Comparison of ENCODE assay signal across 11 cellular contexts in genomic region chr10:15083674-15084501, GRCh38. TPM values are rescaled to one million over a fixed set of nuclear protein-coding genes. Genes with fewer than 3 reads are reported as not detected.
A peak's percentile ranks its signal among the peaks of the same experiment; 100 is the strongest.
DNase-seq lines count a peak whose midpoint lies in the region; ATAC-seq and TF ChIP-seq lines count a peak whose summit lies in the region.
"Had no signal": no experiment of that assay in that cellular context is flagged by ENCODE, and none has a peak within 500 bp of the region (broad histone marks: within the 10 kb centered on the region; RNA-seq: fewer than 3 reads in every experiment).

No MANE protein-coding gene starts in this region.

- no peaks in the 10 kb centered on the region for H3K36me3 Mint-ChIP-seq in CD4-positive, alpha-beta memory T cell
- H3K36me3 Mint-ChIP-seq in WTC11 = peaks cover 2% of the 10 kb centered on the region; the same call in 1 of the 2 replicates

- CTCF ChIA-PET in CD4-positive, alpha-beta memory T cell (lab: Charles Lee; ENCODE audit: partially characterized antibody) = interaction anchor here (1.0 to 1.2 kb wide), 2 partner anchors 18 to 22 kb away, joined by 3 to 5 read pairs; no protein-coding TSS in a partner anchor
- CTCF ChIA-PET in WTC11 (lab: Charles Lee) = no interaction called here

- H3K27me3 Mint-ChIP-seq in CD4-positive, alpha-beta memory T cell = no peaks in the 10 kb centered on the region
- H3K27me3 Mint-ChIP-seq in WTC11 (ENCODE audit: low read depth) = peaks cover 3% of the 10 kb centered on the region; the same call in 1 of the 2 replicates
- H3K27me3 Mint-ChIP-seq: IgD-negative memory B cell had no signal

- intact Hi-C loops in CD4-positive, alpha-beta memory T cell (cut with micrococcal nuclease) = no loop called here
- intact Hi-C loops in sigmoid colon (cut with DNase I) = no loop called here

- H3K27ac ChIP-seq in CD4-positive, alpha-beta memory T cell (ENCODE audit: low read depth, low read length) = no peak overlapping the region
- H3K27ac ChIP-seq in gastroesophageal sphincter (peak overlapping the region in 2 of 4 donors; percentile 50 to 51), sigmoid colon (peak overlapping the region; percentile 23 to 52 (median 32))

- H3K4me1 Mint-ChIP-seq in CD4-positive, alpha-beta memory T cell = peaks cover 2 to 18% (median 7%) of the 10 kb centered on the region in 4 donors
- peaks cover 16% of the 10 kb centered on the region for H3K4me1 Mint-ChIP-seq in WTC11

- no peak for TF ChIP-seq CTCF in WTC11 (IDR thresholded peaks at IDR 0.05)
- no peak for TF ChIP-seq CTCF in gastroesophageal sphincter (IDR thresholded peaks at IDR 0.05)
- no peak for TF ChIP-seq CTCF in sigmoid colon (IDR thresholded peaks at IDR 0.05)

- H3K4me3 Mint-ChIP-seq in CD4-positive, alpha-beta memory T cell = peak overlapping the region; percentile 27 to 77 (median 68)
- no peak overlapping the region; the same call in 1 of the 2 replicates for H3K4me3 Mint-ChIP-seq in WTC11

- 39 to 63% methylated on average over 6 to 14 of the region's 18 CpGs for WGBS in gastroesophageal sphincter (ENCODE audit: low coverage in 1 of 2), 2 donors
- 82 to 90% methylated on average over 18 of the region's 18 CpGs for WGBS in sigmoid colon, 2 donors

- TF ChIP-seq POLR2A in gastroesophageal sphincter (IDR thresholded peaks at IDR 0.05) (no peak), sigmoid colon (IDR thresholded peaks at IDR 0.05) (no peak)

- peak overlapping the region in 1 of 2 donors; percentile 25 for H3K4me3 ChIP-seq in CD4-positive, alpha-beta memory T cell (ENCODE audit: low read length in 2 of 2)
- H3K4me3 ChIP-seq in gastroesophageal sphincter (peak overlapping the region; percentile 47 to 49), sigmoid colon (peak overlapping the region; percentile 22 to 49 (median 47))

- POLR2A ChIA-PET in CD4-positive, alpha-beta memory T cell (lab: Charles Lee; ENCODE audit: partially characterized antibody) = no interaction called here
- POLR2A ChIA-PET in WTC11 (lab: Charles Lee) = no interaction called here

- no peak for DNase-seq in CD4-positive, alpha-beta memory T cell
- DNase-seq in WTC11 (ENCODE audit: low spot score) (no peak), sigmoid colon (no peak), mesenteric fat pad (ENCODE audit: low spot score) (no peak), midbrain (lab: John Stamatoyannopoulos, UW) (no peak), NCI-H187 (lab: John Stamatoyannopoulos, UW) (no peak)
- DNase-seq: activated effector memory CD4-positive, alpha-beta T cell treated with anti-CD3 and anti-CD28 coated beads, Interleukin-2, amount 50 U/mL, for 16 hours; SHP77 treated with DMSO at 0.1 percent for 48 hours had no signal

- H3K9me3 Mint-ChIP-seq in CD4-positive, alpha-beta memory T cell = no peaks in the 10 kb centered on the region
- H3K9me3 Mint-ChIP-seq in WTC11 = no peaks in the 10 kb centered on the region
- H3K9me3 Mint-ChIP-seq: IgD-negative memory B cell had no signal

- no peak for ATAC-seq in WTC11
- ATAC-seq in gastroesophageal sphincter = no peak
- no peak for ATAC-seq in HG02571 (IDR thresholded peaks at IDR 0.05; ENCODE audit: unreplicated experiment)

- H3K4me1 ChIP-seq in CD4-positive, alpha-beta memory T cell (ENCODE audit: insufficient read depth, low read length) = peaks cover 4% of the 10 kb centered on the region
- H3K4me1 ChIP-seq in gastroesophageal sphincter (peaks cover 0 to 25% (median 0%) of the 10 kb centered on the region in 3 donors), sigmoid colon (peaks cover 0 to 19% (median 14%) of the 10 kb centered on the region in 4 donors)

- TF ChIP-seq EP300 in gastroesophageal sphincter (IDR thresholded peaks at IDR 0.05) = no peak
- no peak for TF ChIP-seq EP300 in sigmoid colon (IDR thresholded peaks at IDR 0.05)

- H3K36me3 ChIP-seq in CD4-positive, alpha-beta memory T cell (ENCODE audit: insufficient read depth, low read length) = no peaks in the 10 kb centered on the region
- H3K36me3 ChIP-seq in gastroesophageal sphincter (no peaks in the 10 kb centered on the region), sigmoid colon (no peaks in the 10 kb centered on the region)

- H3K9me3 ChIP-seq in CD4-positive, alpha-beta memory T cell (ENCODE audit: control insufficient read depth in 1 of 2, low read length in 2 of 2) = no peaks in the 10 kb centered on the region
- no peaks in the 10 kb centered on the region for H3K9me3 ChIP-seq in gastroesophageal sphincter
- H3K9me3 ChIP-seq in sigmoid colon = no peaks in the 10 kb centered on the region

- no peaks in the 10 kb centered on the region for H3K27me3 ChIP-seq in CD4-positive, alpha-beta memory T cell (ENCODE audit: insufficient read depth, low read length)
- H3K27me3 ChIP-seq in gastroesophageal sphincter = no peaks in the 10 kb centered on the region
- H3K27me3 ChIP-seq in sigmoid colon = no peaks in the 10 kb centered on the region

- H3K27ac Mint-ChIP-seq in CD4-positive, alpha-beta memory T cell = peak overlapping the region in 5 of 7 donors; percentile 34 to 80 (median 57)
- peak overlapping the region; percentile 65 for H3K27ac Mint-ChIP-seq in WTC11
- H3K27ac Mint-ChIP-seq: IgD-negative memory B cell had no signal

TF ChIP-seq in WTC11, 78 proteins besides CTCF, POLR2A, EP300 and RAD21 (continues in another document):
- no peak for TF ChIP-seq ERG (CRISPR knock-in tag; IDR thresholded peaks at IDR 0.05)
- no peak for TF ChIP-seq ZNF532 (CRISPR knock-in tag; IDR thresholded peaks at IDR 0.05; ENCODE audit: borderline replicate concordance)
- no peak for TF ChIP-seq IRF2 (CRISPR knock-in tag; IDR thresholded peaks at IDR 0.05; ENCODE audit: borderline replicate concordance, low read depth)

RNA-seq across cellular contexts. Expression of gene ACBD7, which starts 4.7 kb away (rescaled TPM):
- total RNA-seq in CD4-positive, alpha-beta memory T cell = not detected
- polyA plus RNA-seq in CD4-positive, alpha-beta memory T cell = not detected
- 10.0 to 13.9 TPM (median 12.5 TPM) in 3 replicates for total RNA-seq in WTC11 (2021)
- not detected for total RNA-seq in gastroesophageal sphincter
- total RNA-seq in sigmoid colon = not detected
- under 1 TPM in 1 of 3 donors, not detected in 2; 0.57 TPM for polyA plus RNA-seq in sigmoid colon
- total RNA-seq in mesenteric fat pad = 1.1 TPM
- polyA plus RNA-seq: IgD-negative memory B cell had no signal

RNA-seq across cellular contexts. Expression of gene RPP38, which starts 13.3 kb away (rescaled TPM):
- 10 to 100 TPM; 19.8 to 21.8 TPM for total RNA-seq in CD4-positive, alpha-beta memory T cell
- polyA plus RNA-seq in CD4-positive, alpha-beta memory T cell = 10 to 100 TPM; 33.1 to 34.6 TPM
- total RNA-seq in WTC11 (2021) (18.5 to 20.9 TPM (median 20.1 TPM) in 3 replicates), gastroesophageal sphincter (10 to 100 TPM in 3 of 4 donors, 1 to 10 TPM in 1; 9.9 to 23.2 (median 14.9) TPM), sigmoid colon (10 to 100 TPM in 3 of 4 donors, 1 to 10 TPM in 1; 8.7 to 29.5 (median 15.6) TPM), mesenteric fat pad (7.7 TPM)
- polyA plus RNA-seq in sigmoid colon = 10 to 100 TPM; 15.6 to 19.2 (median 18.7) TPM

RNA-seq across cellular contexts. Expression of gene OLAH, which starts 40.1 kb away (rescaled TPM):
- not detected for total RNA-seq in CD4-positive, alpha-beta memory T cell
- polyA plus RNA-seq in CD4-positive, alpha-beta memory T cell = 1 to 10 TPM in 1 of 2 donors, under 1 TPM in 1; 0.20 to 1.4 TPM
- total RNA-seq in WTC11 (2021) (not detected in 3 replicates), gastroesophageal sphincter (10 to 100 TPM in 1 of 4 donors, 1 to 10 TPM in 2, not detected in 1; 1.1 to 14.2 (median 2.2) TPM), sigmoid colon (under 1 TPM in 2 of 4 donors, not detected in 2; 0.49 to 0.71 TPM), mesenteric fat pad (2.0 TPM)
- under 1 TPM in 1 of 3 donors, not detected in 2; 0.63 TPM for polyA plus RNA-seq in sigmoid colon
- polyA plus RNA-seq: IgD-negative memory B cell had no signal
